Comparison of ENCODE assay signal across 8 cellular contexts in genomic region chr14:50344116-50344775, GRCh38. TPM values are rescaled to one million over a fixed set of nuclear protein-coding genes. Genes with fewer than 3 reads are reported as not detected.
DNase-seq lines count a peak whose midpoint lies in the region; ATAC-seq, FAIRE-seq and TF ChIP-seq lines count a peak whose summit lies in the region.

No MANE protein-coding gene starts in this region.

- H3F3A ChIP-seq in neural progenitor cell (ENCODE audit: low read depth) = no peaks in the 10 kb centered on the region

- no peaks in the 10 kb centered on the region for H3K9me3 Mint-ChIP-seq in neural progenitor cell

- H3K9me1 ChIP-seq in keratinocyte (ENCODE audit: control insufficient read depth, extremely low read depth, insufficient read depth, low read length) = no peaks in the 10 kb centered on the region

- H3K27ac ChIP-seq in keratinocyte (ENCODE audit: control insufficient read depth, insufficient read depth, low read length) (peak overlapping the region; percentile 46), neural progenitor cell (no peak overlapping the region)

- no peak overlapping the region for H3K27ac Mint-ChIP-seq in neural progenitor cell

- no peaks in the 10 kb centered on the region for H3K36me3 Mint-ChIP-seq in neural progenitor cell

- TF ChIP-seq CTCF in keratinocyte (optimal IDR thresholded peaks at IDR 0.05 in 1 of 3, IDR thresholded peaks at IDR 0.05 in 1 of 3, conservative IDR thresholded peaks at IDR 0.05 in 1 of 3; ENCODE audit: extremely low read depth in 1 of 3, insufficient read depth in 2 of 3, low read length in 3 of 3) = no peak
- TF ChIP-seq CTCF in neural progenitor cell (IDR thresholded peaks at IDR 0.05) = no peak

- H3K27me3 Mint-ChIP-seq in neural progenitor cell (ENCODE audit: insufficient read depth, low read depth) = no peaks in the 10 kb centered on the region

- H3K4me1 ChIP-seq in keratinocyte (ENCODE audit: control insufficient read depth, extremely low read depth, insufficient read depth, low read length) = peaks cover 36% of the 10 kb centered on the region
- H3K4me1 ChIP-seq in neural progenitor cell = peaks cover 19% of the 10 kb centered on the region

- no peaks in the 10 kb centered on the region for H3K9me3 ChIP-seq in keratinocyte (ENCODE audit: control insufficient read depth, low read depth, low read length)
- H3K9me3 ChIP-seq in neural progenitor cell (ENCODE audit: low read depth) = no peaks in the 10 kb centered on the region

- H3K4me2 ChIP-seq in keratinocyte (ENCODE audit: control insufficient read depth, extremely low read depth, insufficient read depth, low read depth, low read length) (no peak overlapping the region), neural progenitor cell (no peak overlapping the region)

- H3K9ac ChIP-seq in keratinocyte (ENCODE audit: control insufficient read depth, extremely low read depth, insufficient read depth, low read length) (peak overlapping the region; percentile 13), neural progenitor cell (no peak overlapping the region)

- no peak overlapping the region for H3K4me3 Mint-ChIP-seq in neural progenitor cell

- peaks cover 11% of the 10 kb centered on the region for H3K4me1 Mint-ChIP-seq in neural progenitor cell

- H3K4me3 ChIP-seq in keratinocyte (ENCODE audit: control insufficient read depth in 2 of 3, extremely low read depth in 1 of 3, insufficient read depth in 2 of 3, low read depth in 1 of 3, low read length in 3 of 3) (no peak overlapping the region), neural progenitor cell (no peak overlapping the region)

- ATAC-seq in activated CD4-positive, CD25-positive, alpha-beta regulatory T cell treated with anti-CD3 and anti-CD28 coated beads, Interleukin-2, amount 50 U/mL, for 24 hours = peak; percentile 96 to 99

- H3K36me3 ChIP-seq in keratinocyte (ENCODE audit: control insufficient read depth in 2 of 2, extremely low read depth in 1 of 2, insufficient read depth in 2 of 2, low read length in 2 of 2) (no peaks in the 10 kb centered on the region), neural progenitor cell (no peaks in the 10 kb centered on the region)

- H3K27me3 ChIP-seq in keratinocyte (ENCODE audit: control insufficient read depth, extremely low read depth, insufficient read depth, low read length) = no peaks in the 10 kb centered on the region
- no peaks in the 10 kb centered on the region for H3K27me3 ChIP-seq in neural progenitor cell

- H4K20me1 ChIP-seq in keratinocyte (ENCODE audit: control insufficient read depth, extremely low read depth, insufficient read depth, low read length) (no peaks in the 10 kb centered on the region), neural progenitor cell (ENCODE audit: low read depth) (no peaks in the 10 kb centered on the region)

- peak; percentile 13 for FAIRE-seq in keratinocyte (lab: Jason Lieb, UNC)

- DNase-seq in ELR (ENCODE audit: low read depth) (peak; percentile 69), HCEC 1CT (peak; percentile 30), keratinocyte (ENCODE audit: low read depth, low spot score) (peak; percentile 57), NCI-H2107 (lab: John Stamatoyannopoulos, UW) (no peak), SHP77 treated with DMSO at 0.1 percent for 48 hours (lab: John Stamatoyannopoulos, UW) (no peak), neural progenitor cell (ENCODE audit: low spot score) (no peak), NCI-H146 (lab: John Stamatoyannopoulos, UW) (no peak)

- dilution Hi-C loops in keratinocyte (cut with MboI; ENCODE audit: extremely low pct_ligation_motif_present, low sequenced_read_pairs) = no loop called here

- no peaks in the 10 kb centered on the region for H3K79me2 ChIP-seq in keratinocyte (ENCODE audit: control insufficient read depth, insufficient read depth, low read length)
- no peaks in the 10 kb centered on the region for H3K79me2 ChIP-seq in neural progenitor cell (ENCODE audit: low read depth)

- H2AFZ ChIP-seq in keratinocyte (ENCODE audit: control insufficient read depth, low read length) = no peak overlapping the region
- no peak overlapping the region for H2AFZ ChIP-seq in neural progenitor cell (replicated peaks)

RNA-seq across cellular contexts. Expression of gene DMAC2L, which starts 32.1 kb away (rescaled TPM):
- 11.2 to 12.4 TPM (median 11.7 TPM) in 3 replicates for polyA plus RNA-seq in keratinocyte
- polyA plus RNA-seq in keratinocyte (2011; ENCODE audit: low read depth) = 7.8 TPM
- polyA plus RNA-seq in keratinocyte (2011; cell fraction: cytosol; rRNA removed) = 7.7 and 9.2 TPM in 2 replicates
- polyA plus RNA-seq in keratinocyte (2011; cell fraction: nucleus; rRNA removed) = 7.5 and 8.8 TPM in 2 replicates
- polyA plus RNA-seq in keratinocyte (2012; ENCODE audit: low replicate concordance) = 8.0 and 8.7 TPM in 2 replicates
- polyA minus RNA-seq in keratinocyte = 2.4 to 10.9 TPM (median 8.1 TPM) in 3 replicates
- polyA minus RNA-seq in keratinocyte (2011; cell fraction: cytosol; rRNA and poly(A)+ RNA removed) = 7.1 TPM
- polyA minus RNA-seq in keratinocyte (2011; cell fraction: nucleus; rRNA and poly(A)+ RNA removed) = 3.0 and 5.8 TPM in 2 replicates
- total RNA-seq in neural progenitor cell (ENCODE audit: low replicate concordance) = 17.1 and 17.6 TPM in 2 replicates

RNA-seq across cellular contexts. Expression of gene L2HGDH, which starts 32.2 kb away (rescaled TPM):
- polyA plus RNA-seq in keratinocyte = 5.0 to 7.9 TPM (median 6.4 TPM) in 3 replicates
- polyA plus RNA-seq in keratinocyte (2011; ENCODE audit: low read depth) = 7.0 TPM
- polyA plus RNA-seq in keratinocyte (2011; cell fraction: cytosol; rRNA removed) = 4.2 and 6.6 TPM in 2 replicates
- 5.9 and 6.5 TPM in 2 replicates for polyA plus RNA-seq in keratinocyte (2011; cell fraction: nucleus; rRNA removed)
- polyA plus RNA-seq in keratinocyte (2012; ENCODE audit: low replicate concordance) = 5.2 and 7.4 TPM in 2 replicates
- polyA minus RNA-seq in keratinocyte = 1.7 to 2.9 TPM (median 1.9 TPM) in 3 replicates
- 10.7 TPM for polyA minus RNA-seq in keratinocyte (2011; cell fraction: cytosol; rRNA and poly(A)+ RNA removed)
- 5.0 and 7.8 TPM in 2 replicates for polyA minus RNA-seq in keratinocyte (2011; cell fraction: nucleus; rRNA and poly(A)+ RNA removed)
- total RNA-seq in neural progenitor cell (ENCODE audit: low replicate concordance) = 13.6 and 14.0 TPM in 2 replicates

RNA-seq across cellular contexts. Expression of gene CDKL1, which starts 52.4 kb away (rescaled TPM):
- polyA plus RNA-seq in keratinocyte = 1.7 to 4.7 TPM (median 2.0 TPM) in 3 replicates
- polyA plus RNA-seq in keratinocyte (2011; ENCODE audit: low read depth) = 2.1 TPM
- 1.3 and 2.6 TPM in 2 replicates for polyA plus RNA-seq in keratinocyte (2011; cell fraction: cytosol; rRNA removed)
- polyA plus RNA-seq in keratinocyte (2011; cell fraction: nucleus; rRNA removed) = 2.8 and 3.6 TPM in 2 replicates
- polyA plus RNA-seq in keratinocyte (2012; ENCODE audit: low replicate concordance) = 5.0 and 9.3 TPM in 2 replicates
- 0.13 to 9.4 TPM (median 3.2 TPM) in 3 replicates for polyA minus RNA-seq in keratinocyte
- polyA minus RNA-seq in keratinocyte (2011; cell fraction: cytosol; rRNA and poly(A)+ RNA removed) = 5.9 TPM
- polyA minus RNA-seq in keratinocyte (2011; cell fraction: nucleus; rRNA and poly(A)+ RNA removed) = 3.6 and 4.3 TPM in 2 replicates
- total RNA-seq in neural progenitor cell (ENCODE audit: low replicate concordance) = 0.62 and 2.5 TPM in 2 replicates

Comparison
In these comparisons a context has a peak if more than half of its experiments do, and no peak if none do; other contexts are left out.
1. DNase-seq: peak in ELR (single experiment), HCEC 1CT (single experiment) and keratinocyte (single experiment); none in NCI-H2107 (single experiment), SHP77 treated with DMSO at 0.1 percent for 48 hours (single experiment), neural progenitor cell (single experiment) and NCI-H146 (single experiment).